ENCODE assay signal across 10 cellular contexts in the genomic region with DNA sequence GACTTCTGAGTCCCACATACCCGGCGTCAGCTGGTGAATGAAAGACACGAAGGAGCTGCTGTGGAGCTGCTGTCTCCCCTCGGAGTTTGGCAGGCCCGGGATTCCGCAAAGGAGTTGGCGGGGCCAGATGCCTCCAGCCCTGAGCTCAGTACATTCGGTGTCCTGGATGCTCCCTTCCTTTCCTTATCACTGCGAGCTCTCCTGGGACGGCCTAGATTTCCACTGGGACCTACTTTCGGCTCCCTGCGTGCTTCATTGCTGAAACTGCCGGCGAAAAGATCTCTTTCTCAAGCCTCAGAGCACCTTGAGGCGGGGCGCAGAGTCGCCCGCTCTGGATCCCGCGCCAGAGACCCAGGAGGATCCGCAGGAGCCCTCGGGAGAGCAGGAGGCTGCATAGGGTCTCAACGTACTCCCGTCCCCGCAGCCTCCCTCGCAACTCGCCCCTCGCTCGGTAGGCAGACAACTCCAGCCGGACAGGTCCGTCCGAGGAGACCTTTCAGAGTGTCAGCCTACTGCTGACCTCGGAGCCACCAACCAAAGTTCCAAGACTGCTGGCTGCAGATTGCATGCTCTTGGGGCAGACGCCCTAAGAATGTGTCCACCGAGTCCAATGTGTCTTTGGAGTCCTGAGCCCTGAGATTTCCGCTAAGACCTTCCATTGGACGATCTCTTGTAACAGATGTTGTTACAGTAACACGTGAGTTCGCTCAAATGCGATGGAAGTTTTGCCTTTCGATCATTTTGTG. TPM values are rescaled to one million over a fixed set of nuclear protein-coding genes. Genes with fewer than 3 reads are reported as not detected.
DNase-seq lines count a peak whose midpoint lies in the region; ATAC-seq and TF ChIP-seq lines count a peak whose summit lies in the region.
"Had no signal": no experiment of that assay in that cellular context is flagged by ENCODE, and none has a peak within 500 bp of the region (broad histone marks: within the 10 kb centered on the region; RNA-seq: fewer than 3 reads in every experiment).

No MANE protein-coding gene starts in this region.

- H3K27ac ChIP-seq in mammary epithelial cell (ENCODE audit: insufficient read depth, low read depth, low read length), result no peak overlapping the region
- H3K27ac ChIP-seq in mesodermal cell (ENCODE audit: low read depth, low read length, severe bottlenecking), result peak overlapping the region; percentile 52
- no peak overlapping the region for H3K27ac ChIP-seq in lower lobe of right lung
- H3K27ac ChIP-seq in left lung, result no peak overlapping the region

- H2AFZ ChIP-seq in mammary epithelial cell (ENCODE audit: low read depth, low read length), result peak overlapping the region; percentile 31

- H3K79me2 ChIP-seq in mammary epithelial cell (ENCODE audit: insufficient read depth, low read length), result peaks cover 25% of the 10 kb centered on the region

- 59% methylated on average over 22 of the region's 41 CpGs for WGBS in mammary epithelial cell (ENCODE audit: low coverage, missing lambda C conversion rate)
- WGBS in mesodermal cell (ENCODE audit: insufficient coverage in 2 of 2), 2 experiments, result 91 to 96% methylated on average over 37 to 41 of the region's 41 CpGs

- no TSS peak for BruUV-seq in mammary epithelial cell (replicated peaks; lab: Mats Ljungman, UMichigan)

- peak overlapping the region; percentile 10 for H3K27ac Mint-ChIP-seq in stimulated activated naive CD8-positive, alpha-beta T cell treated with anti-CD3 and anti-CD28 coated beads, Interleukin-15, Interleukin-2, amounts not matched to agents 100 ng/mL and 50 ng/mL, for 24 hours

- peaks cover 50% of the 10 kb centered on the region for H3K4me1 Mint-ChIP-seq in stimulated activated naive CD8-positive, alpha-beta T cell treated with anti-CD3 and anti-CD28 coated beads, Interleukin-15, Interleukin-2, amounts not matched to agents 100 ng/mL and 50 ng/mL, for 24 hours (ENCODE audit: low read depth)

- H4K20me1 ChIP-seq in mammary epithelial cell (ENCODE audit: insufficient read depth, low read length), result no peaks in the 10 kb centered on the region

- peak overlapping the region; percentile 2 for H3K4me3 Mint-ChIP-seq in stimulated activated naive CD8-positive, alpha-beta T cell treated with anti-CD3 and anti-CD28 coated beads, Interleukin-15, Interleukin-2, amounts not matched to agents 100 ng/mL and 50 ng/mL, for 24 hours

- ATAC-seq in stimulated activated naive CD8-positive, alpha-beta T cell treated with anti-CD3 and anti-CD28 coated beads, Interleukin-15, Interleukin-2, amounts not matched to agents 100 U/mL and 50 U/mL, for 24 hours, result no peak
- ATAC-seq in HG03175 (IDR thresholded peaks at IDR 0.05; ENCODE audit: unreplicated experiment) (no peak), GM18520 (IDR thresholded peaks at IDR 0.05; ENCODE audit: unreplicated experiment) (no peak), lower lobe of right lung (no peak), left lung (no peak)

- H3K36me3 ChIP-seq in mammary epithelial cell (ENCODE audit: insufficient read depth, low read length), result no peaks in the 10 kb centered on the region
- no peaks in the 10 kb centered on the region for H3K36me3 ChIP-seq in mesodermal cell (ENCODE audit: control insufficient read depth, insufficient read depth, low read length)
- no peaks in the 10 kb centered on the region for H3K36me3 ChIP-seq in lower lobe of right lung
- H3K36me3 ChIP-seq in left lung, result no peaks in the 10 kb centered on the region

- CTCF ChIA-PET in mammary epithelial cell (lab: Charles Lee; ENCODE audit: low non-redundant PET), result no interaction called here

- in situ Hi-C loops in mammary epithelial cell (cut with MboI; ENCODE audit: low sequenced_read_pairs in 2 of 2), result loop anchor here in 1 of 2 donors (25.0 kb wide), 1 partner anchor 122 kb away; no protein-coding TSS in a partner anchor

- H3K9me3 Mint-ChIP-seq in stimulated activated naive CD8-positive, alpha-beta T cell treated with anti-CD3 and anti-CD28 coated beads, Interleukin-15, Interleukin-2, amounts not matched to agents 100 ng/mL and 50 ng/mL, for 24 hours, result no peaks in the 10 kb centered on the region

- TF ChIP-seq CTCF in mammary epithelial cell (conservative IDR thresholded peaks at IDR 0.05 in 1 of 2, IDR thresholded peaks at IDR 0.05 in 1 of 2; ENCODE audit: extremely low read depth in 1 of 2, insufficient read depth in 1 of 2, low read depth in 1 of 2, low read length in 2 of 2) (no peak), lower lobe of right lung (IDR thresholded peaks at IDR 0.05) (no peak), left lung (IDR thresholded peaks at IDR 0.05) (no peak)

- H3K27me3 Mint-ChIP-seq in stimulated activated naive CD8-positive, alpha-beta T cell treated with anti-CD3 and anti-CD28 coated beads, Interleukin-15, Interleukin-2, amounts not matched to agents 100 ng/mL and 50 ng/mL, for 24 hours, result no peaks in the 10 kb centered on the region

- H3K4me1 ChIP-seq in mammary epithelial cell (ENCODE audit: insufficient read depth, low read length) (no peaks in the 10 kb centered on the region), mesodermal cell (ENCODE audit: control insufficient read depth, insufficient read depth, low read length, poor library complexity, severe bottlenecking) (peaks cover 24% of the 10 kb centered on the region), lower lobe of right lung (peaks cover 22% of the 10 kb centered on the region), left lung (peaks cover 0 to 45% of the 10 kb centered on the region in 2 donors)

- no peaks in the 10 kb centered on the region for H3K27me3 ChIP-seq in mammary epithelial cell (ENCODE audit: insufficient read depth, low read length)
- H3K27me3 ChIP-seq in lower lobe of right lung (ENCODE audit: low read depth), result peaks cover 30% of the 10 kb centered on the region
- peaks cover 0 to 37% of the 10 kb centered on the region in 2 donors for H3K27me3 ChIP-seq in left lung

- no peak for DNase-seq in stimulated activated naive CD8-positive, alpha-beta T cell treated with anti-CD3 and anti-CD28 coated beads, Interleukin-15, Interleukin-2, amounts not matched to agents 100 U/mL and 50 U/mL, for 24 hours
- DNase-seq in mammary epithelial cell, result no peak
- DNase-seq in lower lobe of right lung, result no peak
- DNase-seq in left lung, result no peak
- DNase-seq: COR-L47, NCI-H2171 had no signal

- no peak overlapping the region for H3K9ac ChIP-seq in mammary epithelial cell (ENCODE audit: insufficient read depth, low read length)

- intact Hi-C loops in mammary epithelial cell (cut with micrococcal nuclease), result no loop called here
- intact Hi-C loops in lower lobe of right lung (cut with DNase I), result no loop called here
- intact Hi-C loops in left lung (cut with DNase I), result no loop called here

- no peak overlapping the region for H3K4me2 ChIP-seq in mammary epithelial cell (ENCODE audit: insufficient read depth, low read depth, low read length)

- no peaks in the 10 kb centered on the region for H3K36me3 Mint-ChIP-seq in stimulated activated naive CD8-positive, alpha-beta T cell treated with anti-CD3 and anti-CD28 coated beads, Interleukin-15, Interleukin-2, amounts not matched to agents 100 ng/mL and 50 ng/mL, for 24 hours (ENCODE audit: low read depth)

- H3K9me3 ChIP-seq in mammary epithelial cell (replicated peaks; ENCODE audit: insufficient read depth, low read length) (no peaks in the 10 kb centered on the region), mesodermal cell (ENCODE audit: control insufficient read depth, low read length) (no peaks in the 10 kb centered on the region), lower lobe of right lung (no peaks in the 10 kb centered on the region), left lung (no peaks in the 10 kb centered on the region)

- dilution Hi-C loops in mammary epithelial cell (cut with HindIII; ENCODE audit: low sequenced_read_pairs), result no loop called here

- no peak overlapping the region for H3K4me3 ChIP-seq in mammary epithelial cell (replicated peaks in 1 of 3; ENCODE audit: insufficient read depth in 1 of 3, low read depth in 2 of 3, low read length in 3 of 3)
- H3K4me3 ChIP-seq in mesodermal cell (ENCODE audit: extremely low read depth, insufficient read depth, low read length, poor library complexity, severe bottlenecking), result no peak overlapping the region
- no peak overlapping the region for H3K4me3 ChIP-seq in lower lobe of right lung
- no peak overlapping the region for H3K4me3 ChIP-seq in left lung

RNA-seq across cellular contexts. Expression of gene ANXA2R, which starts 6.1 kb away (rescaled TPM):
- total RNA-seq in mammary epithelial cell (1 to 10 TPM; 2.2 TPM), lower lobe of right lung (4.4 TPM), left lung (1 to 10 TPM; 2.3 to 2.9 TPM)
- 0.07 TPM for polyA plus RNA-seq in mammary epithelial cell
- polyA minus RNA-seq in mammary epithelial cell, result not detected
- polyA plus RNA-seq in mesodermal cell (2013, experiment 1 of 2), result 1.9 TPM
- polyA plus RNA-seq in mesodermal cell (2013, experiment 2 of 2), result 1.2 TPM
